Comparison of ENCODE assay signal across 8 cellular contexts in the genomic region with DNA sequence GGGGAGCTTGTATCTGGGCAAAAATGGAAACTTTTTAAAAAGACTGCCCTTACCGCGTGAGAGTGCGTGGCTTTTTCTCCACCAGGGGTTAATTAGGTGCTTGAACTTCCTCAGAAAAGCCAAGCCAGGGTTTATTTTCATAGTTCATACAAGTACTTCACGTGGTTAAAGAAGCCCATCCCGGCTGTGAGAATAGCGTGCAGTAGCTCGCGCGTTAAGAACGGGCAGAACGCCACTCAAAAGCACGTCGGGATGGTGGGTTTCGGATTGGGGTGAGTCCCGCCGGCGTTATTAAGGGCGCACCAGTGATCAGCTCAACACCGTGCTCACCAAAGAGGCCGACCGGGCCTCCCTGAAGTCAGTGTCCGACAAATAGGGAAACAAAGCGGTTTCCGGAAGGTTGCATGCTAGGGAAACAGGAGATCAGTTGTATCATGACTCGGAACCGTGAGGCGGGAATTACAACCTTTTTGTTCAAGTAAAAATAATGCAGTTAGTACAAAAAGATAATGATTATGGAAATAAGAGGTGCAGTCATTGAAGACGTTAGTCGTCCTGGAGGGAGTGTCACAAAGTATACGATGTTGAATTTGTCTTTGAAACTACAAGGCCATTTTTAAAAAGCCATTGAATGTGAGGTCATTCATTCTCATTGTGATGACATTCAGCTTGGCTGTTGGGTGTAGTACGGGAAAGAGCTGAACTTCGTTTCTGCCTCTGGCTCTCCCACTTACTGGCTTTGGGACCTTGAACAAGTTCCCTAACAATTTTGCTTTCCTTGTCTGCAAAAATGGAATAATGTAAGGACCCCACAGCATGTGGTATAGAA. TPM values are rescaled to one million over a fixed set of nuclear protein-coding genes. Genes with fewer than 3 reads are reported as not detected.
DNase-seq lines count a peak whose midpoint lies in the region; ATAC-seq lines count a peak whose summit lies in the region.

No MANE protein-coding gene starts in this region.

- peak; percentile 58 to 68 for DNase-seq in AML-193 (lab: John Stamatoyannopoulos, UW)
- peak; percentile 30 for DNase-seq in NCI-H526 treated with DMSO at 0.1 percent for 48 hours (lab: John Stamatoyannopoulos, UW)
- DNase-seq in activated gamma-delta T cell treated with anti-CD3 and anti-CD28 coated beads, Interleukin-2, amount 50 U/mL, for 16 hours (ENCODE audit: low read depth) = peak; percentile 18
- DNase-seq in Right ventricle myocardium superior = peak; percentile 69
- DNase-seq in posterior vena cava (ENCODE audit: low spot score) = peak; percentile 85
- DNase-seq in 8988T = no peak

- ATAC-seq in GM18867 (IDR thresholded peaks at IDR 0.05; ENCODE audit: unreplicated experiment) (peak; percentile 18), HG03066 (IDR thresholded peaks at IDR 0.05; ENCODE audit: low read depth, unreplicated experiment) (peak; percentile 32), Right ventricle myocardium superior (ENCODE audit: poor library complexity) (peak; percentile 18)

- intact Hi-C loops in Right ventricle myocardium superior (cut with DNase I) (no loop called here), posterior vena cava (cut with DNase I) (no loop called here)

RNA-seq across cellular contexts. Expression of a gene that starts 0.9 kb away (rescaled TPM):
- total RNA-seq in Right ventricle myocardium superior (17.4 TPM), posterior vena cava (1 to 10 TPM; 4.3 to 9.3 TPM)

RNA-seq across cellular contexts. Expression of a gene that starts 41.6 kb away (rescaled TPM):
- 14.7 TPM for total RNA-seq in Right ventricle myocardium superior
- 10 to 100 TPM; 20.9 to 21.0 TPM for total RNA-seq in posterior vena cava
